In the genomic region with DNA sequence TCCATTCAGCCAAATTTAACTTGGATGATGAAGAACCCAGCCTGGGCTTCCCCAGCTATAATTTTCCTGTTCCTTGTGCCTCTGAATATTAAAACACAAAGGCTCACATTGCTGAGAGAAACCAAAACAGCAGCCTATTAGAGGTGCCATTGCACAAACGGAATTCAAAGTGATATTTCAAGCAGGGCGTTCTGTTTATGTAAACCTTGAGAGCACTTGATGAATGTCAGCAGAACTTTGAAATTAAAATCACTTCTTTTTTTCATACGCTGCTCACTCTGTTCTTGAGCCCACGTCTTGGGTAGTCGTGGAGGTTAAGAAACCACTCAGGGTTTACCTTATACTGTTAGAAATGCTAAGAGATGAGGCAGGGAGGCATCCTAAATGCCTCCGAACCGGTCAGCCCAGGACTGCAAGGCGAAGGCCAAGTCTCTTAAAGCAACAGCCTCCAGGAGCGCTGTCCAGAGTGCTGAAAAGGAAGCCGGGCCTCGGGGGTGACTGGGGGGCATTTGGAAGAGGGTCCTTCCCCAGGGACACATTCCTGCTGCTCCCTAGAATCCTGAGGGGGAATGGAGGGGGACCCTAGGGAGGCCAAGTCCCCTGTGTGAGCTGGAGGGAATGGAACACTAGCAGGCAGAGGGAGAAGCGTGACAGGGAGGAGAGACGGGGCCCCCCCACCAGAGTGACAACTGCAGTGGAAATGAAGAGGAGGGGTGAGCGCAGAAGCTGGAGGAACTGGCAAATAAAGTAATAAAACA, we compare ENCODE assay signal across 9 cellular contexts.
DNase-seq lines count a peak whose midpoint lies in the region; ATAC-seq, FAIRE-seq and TF ChIP-seq lines count a peak whose summit lies in the region.
"Had no signal": no experiment of that assay in that cellular context is flagged by ENCODE, and none has a peak within 500 bp of the region (broad histone marks: within the 10 kb centered on the region; RNA-seq: fewer than 3 reads in every experiment).

No MANE protein-coding gene starts in this region.

- 61% methylated on average over 14 of the region's 14 CpGs for WGBS in SK-N-SH (ENCODE audit: low lambda C conversion rate)
- 21 to 23% methylated on average over 14 of the region's 14 CpGs for WGBS in pancreas, 2 donors

- H3K4me3 ChIP-seq in H7 (ENCODE audit: insufficient read depth, low read depth, low read length) (no peak overlapping the region), SK-N-SH (ENCODE audit: low read depth in 2 of 2, low read length in 1 of 2) (no peak overlapping the region), fibroblast of lung (replicated peaks in 1 of 4; ENCODE audit: control extremely low read depth in 1 of 4, insufficient read depth in 1 of 4, low read depth in 3 of 4, low read length in 4 of 4) (no peak overlapping the region), pancreas (no peak overlapping the region)

- H3K9me3 ChIP-seq in SK-N-SH, result no peaks in the 10 kb centered on the region
- H3K9me3 ChIP-seq in fibroblast of lung (ENCODE audit: control insufficient read depth, insufficient read depth, low read depth, low read length), result no peaks in the 10 kb centered on the region
- no peaks in the 10 kb centered on the region for H3K9me3 ChIP-seq in pancreas

- TF ChIP-seq CTCF in SK-N-SH (IDR thresholded peaks at IDR 0.05), result no peak
- no peak for TF ChIP-seq CTCF in fibroblast of lung (conservative IDR thresholded peaks at IDR 0.05 in 1 of 2, IDR thresholded peaks at IDR 0.05 in 1 of 2; ENCODE audit: low read depth in 1 of 2, low read length in 2 of 2)
- TF ChIP-seq CTCF in pancreas (IDR thresholded peaks at IDR 0.05), result no peak

- H4K20me1 ChIP-seq in SK-N-SH (ENCODE audit: insufficient read depth) (no peaks in the 10 kb centered on the region), fibroblast of lung (ENCODE audit: control insufficient read depth, extremely low read depth, insufficient read depth, low read length) (no peaks in the 10 kb centered on the region)

- ATAC-seq in pancreas, result peak; percentile 74 to 93 (median 82)
- ATAC-seq in HG03354 (IDR thresholded peaks at IDR 0.05; ENCODE audit: poor library complexity, severe bottlenecking, unreplicated experiment), result no peak
- no peak for ATAC-seq in HG03175 (IDR thresholded peaks at IDR 0.05; ENCODE audit: unreplicated experiment)
- no peak for ATAC-seq in HG02885 (IDR thresholded peaks at IDR 0.05; ENCODE audit: poor library complexity, unreplicated experiment)

- no peaks in the 10 kb centered on the region for H3K9me2 ChIP-seq in SK-N-SH

- no peaks in the 10 kb centered on the region for H3F3A ChIP-seq in SK-N-SH (replicated peaks; ENCODE audit: insufficient read depth)

- H3K4me2 ChIP-seq in SK-N-SH (no peak overlapping the region), fibroblast of lung (ENCODE audit: extremely low read depth, insufficient read depth, low read length) (no peak overlapping the region)

- DNase-seq in H7, result peak; percentile 93
- no peak for DNase-seq in SK-N-SH
- DNase-seq in fibroblast of lung (ENCODE audit: low read depth in 2 of 2), result peak; percentile 37 to 41
- peak in 4 of 6 donors; percentile 32 to 76 (median 58) for DNase-seq in pancreas
- DNase-seq in SW480 (ENCODE audit: low spot score), result no peak

- FAIRE-seq in pancreas (lab: Jason Lieb, UNC), result no peak
- FAIRE-seq: colon had no signal

- H3K79me2 ChIP-seq in SK-N-SH (ENCODE audit: insufficient read depth) (no peaks in the 10 kb centered on the region), fibroblast of lung (ENCODE audit: control insufficient read depth, insufficient read depth, low read length) (no peaks in the 10 kb centered on the region)

- POLR2A ChIA-PET in SK-N-SH (lab: Yijun Ruan, JAX), result interaction anchor here (1.6 kb wide), 1 partner anchor 13 kb away, joined by 8 read pairs; no protein-coding TSS in a partner anchor

- CTCF ChIA-PET in SK-N-SH (lab: Yijun Ruan, JAX), result interaction anchor here (1.0 to 1.6 kb wide), 5 partner anchors 9 to 77 kb away, joined by 3 to 8 read pairs (median 4); no protein-coding TSS in a partner anchor

- H3K27ac ChIP-seq in SK-N-SH (ENCODE audit: low read depth in 2 of 2, low read length in 1 of 2) (peak overlapping the region in 1 of 2 experiments; percentile 64; a peak in 2 of 4 replicates), fibroblast of lung (ENCODE audit: insufficient read depth, low read length) (no peak overlapping the region), pancreas (no peak overlapping the region)

- intact Hi-C loops in pancreas (cut with DNase I), result no loop called here

- H3K9ac ChIP-seq in SK-N-SH (no peak overlapping the region), fibroblast of lung (ENCODE audit: insufficient read depth, low read length) (no peak overlapping the region)

- no peaks in the 10 kb centered on the region; the same call in 1 of the 2 replicates for H3K27me3 ChIP-seq in H7 (ENCODE audit: control insufficient read depth, insufficient read depth, low read length)
- H3K27me3 ChIP-seq in SK-N-SH (ENCODE audit: insufficient read depth), result no peaks in the 10 kb centered on the region
- no peaks in the 10 kb centered on the region for H3K27me3 ChIP-seq in fibroblast of lung (ENCODE audit: control insufficient read depth, insufficient read depth, low read length)
- no peaks in the 10 kb centered on the region for H3K27me3 ChIP-seq in pancreas

- H3K4me1 ChIP-seq in SK-N-SH (ENCODE audit: control insufficient read depth in 1 of 2, insufficient read depth in 2 of 2, low read depth in 1 of 2, low read length in 1 of 2) (peaks cover 0 to 62% of the 10 kb centered on the region in 2 experiments; a peak in 2 of 4 replicates), fibroblast of lung (ENCODE audit: control insufficient read depth, extremely low read depth, insufficient read depth, low read length) (no peaks in the 10 kb centered on the region), pancreas (no peaks in the 10 kb centered on the region)

- no peak for TF ChIP-seq RAD21 in SK-N-SH (IDR thresholded peaks at IDR 0.05; ENCODE audit: low read length)

- H3K36me3 ChIP-seq in H7 (replicated peaks; ENCODE audit: control insufficient read depth, insufficient read depth, low read length), result no peaks in the 10 kb centered on the region
- H3K36me3 ChIP-seq in SK-N-SH (replicated peaks in 1 of 2; ENCODE audit: control insufficient read depth in 1 of 2, insufficient read depth in 2 of 2, low read length in 1 of 2), result no peaks in the 10 kb centered on the region
- no peaks in the 10 kb centered on the region for H3K36me3 ChIP-seq in fibroblast of lung (ENCODE audit: control insufficient read depth, insufficient read depth, low read length)
- no peaks in the 10 kb centered on the region for H3K36me3 ChIP-seq in pancreas

- no peak for TF ChIP-seq EP300 in SK-N-SH (IDR thresholded peaks at IDR 0.05; ENCODE audit: borderline replicate concordance in 1 of 2, low read depth in 1 of 2, low read length in 1 of 2)

- H2AFZ ChIP-seq in SK-N-SH (ENCODE audit: low read depth) (no peak overlapping the region), fibroblast of lung (ENCODE audit: low read length) (no peak overlapping the region)

TF ChIP-seq in SK-N-SH, 30 proteins besides CTCF, POLR2A, EP300 and RAD21:
- TF ChIP-seq FOXM1 (IDR thresholded peaks at IDR 0.05; ENCODE audit: low read depth), result no peak
- TF ChIP-seq, protein P1, sequence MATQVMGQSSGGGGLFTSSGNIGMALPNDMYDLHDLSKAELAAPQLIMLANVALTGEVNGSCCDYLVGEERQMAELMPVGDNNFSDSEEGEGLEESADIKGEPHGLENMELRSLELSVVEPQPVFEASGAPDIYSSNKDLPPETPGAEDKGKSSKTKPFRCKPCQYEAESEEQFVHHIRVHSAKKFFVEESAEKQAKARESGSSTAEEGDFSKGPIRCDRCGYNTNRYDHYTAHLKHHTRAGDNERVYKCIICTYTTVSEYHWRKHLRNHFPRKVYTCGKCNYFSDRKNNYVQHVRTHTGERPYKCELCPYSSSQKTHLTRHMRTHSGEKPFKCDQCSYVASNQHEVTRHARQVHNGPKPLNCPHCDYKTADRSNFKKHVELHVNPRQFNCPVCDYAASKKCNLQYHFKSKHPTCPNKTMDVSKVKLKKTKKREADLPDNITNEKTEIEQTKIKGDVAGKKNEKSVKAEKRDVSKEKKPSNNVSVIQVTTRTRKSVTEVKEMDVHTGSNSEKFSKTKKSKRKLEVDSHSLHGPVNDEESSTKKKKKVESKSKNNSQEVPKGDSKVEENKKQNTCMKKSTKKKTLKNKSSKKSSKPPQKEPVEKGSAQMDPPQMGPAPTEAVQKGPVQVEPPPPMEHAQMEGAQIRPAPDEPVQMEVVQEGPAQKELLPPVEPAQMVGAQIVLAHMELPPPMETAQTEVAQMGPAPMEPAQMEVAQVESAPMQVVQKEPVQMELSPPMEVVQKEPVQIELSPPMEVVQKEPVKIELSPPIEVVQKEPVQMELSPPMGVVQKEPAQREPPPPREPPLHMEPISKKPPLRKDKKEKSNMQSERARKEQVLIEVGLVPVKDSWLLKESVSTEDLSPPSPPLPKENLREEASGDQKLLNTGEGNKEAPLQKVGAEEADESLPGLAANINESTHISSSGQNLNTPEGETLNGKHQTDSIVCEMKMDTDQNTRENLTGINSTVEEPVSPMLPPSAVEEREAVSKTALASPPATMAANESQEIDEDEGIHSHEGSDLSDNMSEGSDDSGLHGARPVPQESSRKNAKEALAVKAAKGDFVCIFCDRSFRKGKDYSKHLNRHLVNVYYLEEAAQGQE (IDR thresholded peaks at IDR 0.05; ENCODE audit: low read depth, low read length), result peak; percentile 97
TF ChIP-seq in SK-N-SH: peak in this region for 1.

Comparison
In these comparisons a context has a peak if more than half of its experiments do, and no peak if none do; other contexts are left out.
1. DNase-seq: peak in H7 (single experiment), fibroblast of lung (2 of 2) and pancreas (4 of 6); none in SK-N-SH (single experiment) and SW480 (single experiment).
2. ATAC-seq: peak in pancreas (4 of 4); none in HG03354 (single experiment), HG03175 (single experiment) and HG02885 (single experiment).